ENCODE assay signal across 13 cellular contexts in genomic region chr9:128022886-128023285, GRCh38. TPM values are rescaled to one million over a fixed set of nuclear protein-coding genes. Genes with fewer than 3 reads are reported as not detected.
DNase-seq lines count a peak whose midpoint lies in the region; ATAC-seq lines count a peak whose summit lies in the region.
"Had no signal": no experiment of that assay in that cellular context is flagged by ENCODE, and none has a peak within 500 bp of the region (broad histone marks: within the 10 kb centered on the region; RNA-seq: fewer than 3 reads in every experiment).

No MANE protein-coding gene starts in this region.

- peak; percentile 87 for DNase-seq in A172 (ENCODE audit: low spot score)
- DNase-seq in CD8-positive, alpha-beta memory T cell, result no peak
- peak; percentile 30 for DNase-seq in RPMI8226
- DNase-seq in fibroblast of gingiva (ENCODE audit: low read depth), result peak; percentile 34
- no peak for DNase-seq in NK-92 (lab: John Stamatoyannopoulos, UW; ENCODE audit: unreplicated experiment)
- DNase-seq in HK-2 (ENCODE audit: unreplicated experiment), result no peak
- DNase-seq in H7, result no peak
- DNase-seq: activated CD4-positive, alpha-beta T cell treated with anti-CD3 and anti-CD28 coated beads, Interleukin-2, amount 50 U/mL, for 4 hours; OCI-M1; stimulated activated CD4-positive, alpha-beta T cell treated with anti-CD3 and anti-CD28 coated beads, Interleukin-2, amount 100 ng/mL, for 24 hours had no signal

- H3K27me3 ChIP-seq in CD8-positive, alpha-beta memory T cell (ENCODE audit: insufficient read depth, low read length, poor library complexity, severe bottlenecking), result no peaks in the 10 kb centered on the region
- no peaks in the 10 kb centered on the region for H3K27me3 ChIP-seq in H7 (ENCODE audit: control insufficient read depth, insufficient read depth, low read length)

- H3K4me3 Mint-ChIP-seq in CD8-positive, alpha-beta memory T cell, result peak overlapping the region; percentile 22 to 67 (median 54)

- no peak for ATAC-seq in GM19351 (IDR thresholded peaks at IDR 0.05; ENCODE audit: unreplicated experiment)

- no peak overlapping the region for H3K27ac ChIP-seq in CD8-positive, alpha-beta memory T cell (ENCODE audit: low read depth, low read length)
- H3K27ac ChIP-seq: HL-60 had no signal

- peaks cover 74% of the 10 kb centered on the region for H3K4me1 ChIP-seq in CD8-positive, alpha-beta memory T cell (ENCODE audit: insufficient read depth, low read length)
- H3K4me1 ChIP-seq: HAP-1 had no signal

- H3K36me3 Mint-ChIP-seq in CD8-positive, alpha-beta memory T cell, result no peaks in the 10 kb centered on the region

- H3K27me3 Mint-ChIP-seq in CD8-positive, alpha-beta memory T cell, result no peaks in the 10 kb centered on the region

- H3K9me3 Mint-ChIP-seq in CD8-positive, alpha-beta memory T cell, result no peaks in the 10 kb centered on the region

- CTCF ChIA-PET in CD8-positive, alpha-beta memory T cell (lab: Charles Lee), result interaction anchor here (0.9 to 18.2 kb wide), 3 partner anchors 10 to 70 kb away, joined by 4 to 485 read pairs (median 6); no protein-coding TSS in a partner anchor

- H3K4me3 ChIP-seq in CD8-positive, alpha-beta memory T cell (ENCODE audit: low read length), result no peak overlapping the region
- no peak overlapping the region for H3K4me3 ChIP-seq in H7 (ENCODE audit: insufficient read depth, low read depth, low read length)
- H3K4me3 ChIP-seq: HAP-1 had no signal

- H3K27ac Mint-ChIP-seq in CD8-positive, alpha-beta memory T cell, result peak overlapping the region; percentile 84 to 98 (median 92)

- H3K4me1 Mint-ChIP-seq in CD8-positive, alpha-beta memory T cell, result peaks cover 72 to 84% (median 74%) of the 10 kb centered on the region in 3 donors

- no peaks in the 10 kb centered on the region for H3K36me3 ChIP-seq in CD8-positive, alpha-beta memory T cell (ENCODE audit: insufficient read depth, low read length)
- H3K36me3 ChIP-seq in H7 (replicated peaks; ENCODE audit: control insufficient read depth, insufficient read depth, low read length), result no peaks in the 10 kb centered on the region
- H3K36me3 ChIP-seq: HAP-1 had no signal

- POLR2A ChIA-PET in CD8-positive, alpha-beta memory T cell (lab: Charles Lee), result interaction anchor here (0.6 to 1.4 kb wide), 3 partner anchors 16 to 45 kb away, joined by 3 to 6 read pairs (median 4); no protein-coding TSS in a partner anchor

- no peaks in the 10 kb centered on the region for H3K9me3 ChIP-seq in CD8-positive, alpha-beta memory T cell (ENCODE audit: low read length)
- H3K9me3 ChIP-seq: HAP-1 had no signal

RNA-seq across cellular contexts. Expression of gene EEIG1, which starts 42.1 kb away (rescaled TPM):
- total RNA-seq in A172 (2014; rRNA removed; shearing (Covaris generic)), result 21.4 and 23.6 TPM in 2 replicates
- total RNA-seq in CD8-positive, alpha-beta memory T cell, result 10 to 100 TPM; 82.2 to 93.3 TPM
- polyA plus RNA-seq in CD8-positive, alpha-beta memory T cell, result 167 TPM
- total RNA-seq in H7 (2014; rRNA removed; shearing (Covaris generic)), result 16.9 and 27.1 TPM in 2 replicates

RNA-seq across cellular contexts. Expression of gene NAIF1, which starts 44.2 kb away (rescaled TPM):
- 14.1 and 15.7 TPM in 2 replicates for total RNA-seq in A172 (2014; rRNA removed; shearing (Covaris generic))
- total RNA-seq in CD8-positive, alpha-beta memory T cell, result 10 to 100 TPM; 13.1 to 14.0 TPM
- polyA plus RNA-seq in CD8-positive, alpha-beta memory T cell, result 13.5 TPM
- total RNA-seq in H7 (2014; rRNA removed; shearing (Covaris generic)), result 10.3 and 12.3 TPM in 2 replicates

RNA-seq across cellular contexts. Expression of gene SLC25A25, which starts 45.1 kb away (rescaled TPM):
- total RNA-seq in A172 (2014; rRNA removed; shearing (Covaris generic)), result 27.8 and 32.7 TPM in 2 replicates
- total RNA-seq in CD8-positive, alpha-beta memory T cell, result 10 to 100 TPM; 17.7 to 17.8 TPM
- polyA plus RNA-seq in CD8-positive, alpha-beta memory T cell, result 19.8 TPM
- 23.1 and 23.7 TPM in 2 replicates for total RNA-seq in H7 (2014; rRNA removed; shearing (Covaris generic))

Comparison
In these comparisons a context has a peak if more than half of its experiments do, and no peak if none do; other contexts are left out.
1. DNase-seq: peak in A172 (single experiment), RPMI8226 (single experiment) and fibroblast of gingiva (single experiment); none in CD8-positive, alpha-beta memory T cell (0 of 5), NK-92 (single experiment), HK-2 (single experiment) and H7 (single experiment).